Comparison of ENCODE assay signal across 22 cellular contexts in the genomic region with DNA sequence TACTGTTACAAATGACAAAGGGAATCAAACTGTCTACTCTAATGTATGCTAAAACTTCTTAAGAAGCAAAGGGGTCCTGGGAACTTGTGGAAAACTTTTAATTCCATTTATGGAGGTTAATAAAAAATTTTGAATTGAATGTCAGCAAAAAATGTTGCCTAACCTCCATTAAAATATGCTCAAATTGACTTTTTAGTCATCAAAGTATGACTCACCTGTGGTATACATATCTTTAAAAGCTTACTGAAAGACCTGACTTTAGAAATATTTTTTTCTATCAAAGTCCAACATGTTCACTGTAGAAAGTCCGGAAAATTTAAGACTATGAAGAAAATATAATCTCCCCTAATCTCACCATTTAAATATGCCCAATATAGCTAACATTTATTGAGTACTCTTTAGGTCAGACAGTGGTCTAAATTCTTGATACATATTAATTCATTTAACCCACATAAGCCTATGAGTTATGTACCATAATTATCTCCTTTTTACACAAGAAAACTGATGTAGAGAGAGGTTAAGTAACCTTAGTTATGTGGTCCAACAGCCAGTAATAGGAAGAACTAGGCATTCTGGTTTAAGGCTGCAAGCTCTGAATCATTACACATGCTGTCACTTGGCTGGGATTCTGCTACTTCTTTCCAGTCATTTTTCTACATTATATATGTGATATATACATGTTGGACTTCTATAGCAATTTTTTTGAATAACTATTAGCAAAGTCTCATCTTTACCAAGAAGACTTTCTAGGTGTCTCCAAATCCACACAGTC.
DNase-seq lines count a peak whose midpoint lies in the region; ATAC-seq and TF ChIP-seq lines count a peak whose summit lies in the region.
"Had no signal": no experiment of that assay in that cellular context is flagged by ENCODE, and none has a peak within 500 bp of the region (broad histone marks: within the 10 kb centered on the region; RNA-seq: fewer than 3 reads in every experiment).

No MANE protein-coding gene starts in this region.

- CTCF ChIA-PET in PC-9 (lab: Charles Lee): no interaction called here

- no TSS peak for BruUV-seq in PC-9 (replicated peaks; lab: Mats Ljungman, UMichigan)

- H3K27ac ChIP-seq in RWPE2 (ENCODE audit: poor library complexity, severe bottlenecking) (peak overlapping the region; percentile 65), esophagus muscularis mucosa (replicated peaks in 1 of 4) (peak overlapping the region; percentile 49 to 71 (median 64)), PC-9 (no peak overlapping the region)
- H3K27ac ChIP-seq: brain microvascular endothelial cell, KMS-11 had no signal

- TF ChIP-seq EP300 in esophagus muscularis mucosa (IDR thresholded peaks at IDR 0.05): no peak

- H3K4me2 ChIP-seq in PC-9: no peak overlapping the region
- H3K4me2 ChIP-seq: KMS-11 had no signal

- no peak overlapping the region for H3K4me3 Mint-ChIP-seq in mesothelial cell of epicardium
- H3K4me3 Mint-ChIP-seq: activated CD4-positive, alpha-beta T cell treated with anti-CD3 and anti-CD28 coated beads for 36 hours; activated naive CD8-positive, alpha-beta T cell; CD8-positive, alpha-beta T cell; nephron progenitor cell had no signal

- no peak overlapping the region for H2AFZ ChIP-seq in PC-9

- peaks cover 3% of the 10 kb centered on the region for H3K9me3 Mint-ChIP-seq in mesothelial cell of epicardium
- H3K9me3 Mint-ChIP-seq: CD8-positive, alpha-beta T cell had no signal

- H3K4me1 Mint-ChIP-seq in mesothelial cell of epicardium: peaks cover 28% of the 10 kb centered on the region
- H3K4me1 Mint-ChIP-seq: activated CD4-positive, alpha-beta T cell treated with anti-CD3 and anti-CD28 coated beads for 36 hours had no signal

- 97% methylated on average over 1 of the region's 1 CpG for whole genome bisulfite sequencing in esophagus muscularis mucosa

- H3K36me3 ChIP-seq in RWPE2 (ENCODE audit: low read depth): no peaks in the 10 kb centered on the region
- H3K36me3 ChIP-seq in esophagus muscularis mucosa: no peaks in the 10 kb centered on the region
- H3K36me3 ChIP-seq in PC-9 (ENCODE audit: low read depth): no peaks in the 10 kb centered on the region
- H3K36me3 ChIP-seq: brain microvascular endothelial cell, tibial artery had no signal

- no peaks in the 10 kb centered on the region for H3K27me3 ChIP-seq in RWPE2 (ENCODE audit: insufficient read depth, poor library complexity, severe bottlenecking)
- no peaks in the 10 kb centered on the region for H3K27me3 ChIP-seq in esophagus muscularis mucosa
- 0 out of 2 replicates have a peak, but pooled peaks cover 4% of the 10 kb centered on the region for H3K27me3 ChIP-seq in PC-9 (ENCODE audit: insufficient read depth, low read depth)
- H3K27me3 ChIP-seq: brain microvascular endothelial cell, tibial artery had no signal

- DNase-seq in EL (peak; percentile 33), RWPE2 (ENCODE audit: low spot score) (no peak), esophagus muscularis mucosa (ENCODE audit: extremely low spot score) (no peak), mesothelial cell of epicardium (ENCODE audit: low spot score in 2 of 2, unreplicated experiment in 2 of 2) (no peak), PC-9 (no peak), ACHN (no peak)
- DNase-seq in NK-92 treated with Interleukin-12 subunit alpha and Interleukin-12 subunit beta, amount 100 ng/mL, for 24 hours (lab: John Stamatoyannopoulos, UW): no peak
- no peak for DNase-seq in activated naive CD4-positive, alpha-beta T cell treated with Interleukin-2 at 50 U/mL for 16 hours
- DNase-seq: activated CD4-positive, alpha-beta T cell treated with anti-CD3 and anti-CD28 coated beads for 36 hours; brain microvascular endothelial cell; CD8-positive, alpha-beta T cell; cortex of kidney; NCI-H1048; nephron progenitor cell; posterior cingulate gyrus; stimulated activated CD4-positive, alpha-beta T cell treated with anti-CD3 and anti-CD28 coated beads, Interleukin-2, amount 100 ng/mL, for 24 hours; stimulated activated naive CD4-positive, alpha-beta T cell treated with Interleukin-2 at 50 U/mL for 16 hours; tibial artery had no signal

- H3K4me3 ChIP-seq in RWPE2 (ENCODE audit: severe bottlenecking) (no peak overlapping the region), esophagus muscularis mucosa (no peak overlapping the region), PC-9 (no peak overlapping the region)
- H3K4me3 ChIP-seq: tibial artery had no signal

- no peaks in the 10 kb centered on the region for H3K9me2 ChIP-seq in PC-9 (ENCODE audit: insufficient read depth)

- TF ChIP-seq CTCF in RWPE2 (IDR thresholded peaks at IDR 0.05; ENCODE audit: poor library complexity, severe bottlenecking) (no peak), esophagus muscularis mucosa (IDR thresholded peaks at IDR 0.05) (no peak), mesothelial cell of epicardium (IDR thresholded peaks at IDR 0.05; ENCODE audit: unreplicated experiment) (no peak), PC-9 (conservative IDR thresholded peaks at IDR 0.05) (no peak)

- no peaks in the 10 kb centered on the region for H3K27me3 Mint-ChIP-seq in mesothelial cell of epicardium (ENCODE audit: low read depth)

- no peaks in the 10 kb centered on the region for H3K9me3 ChIP-seq in RWPE2 (ENCODE audit: severe bottlenecking)
- H3K9me3 ChIP-seq in esophagus muscularis mucosa: no peaks in the 10 kb centered on the region
- no peaks in the 10 kb centered on the region for H3K9me3 ChIP-seq in PC-9 (ENCODE audit: insufficient read depth, low read depth)
- H3K9me3 ChIP-seq: tibial artery had no signal

- H3K4me1 ChIP-seq in RWPE2 (ENCODE audit: insufficient read depth, poor library complexity, severe bottlenecking) (peaks cover 19% of the 10 kb centered on the region), esophagus muscularis mucosa (peaks cover 48 to 90% (median 81%) of the 10 kb centered on the region in 4 donors), PC-9 (replicated peaks; ENCODE audit: insufficient read depth) (no peaks in the 10 kb centered on the region)

- H3K79me2 ChIP-seq in PC-9 (ENCODE audit: low read depth): no peaks in the 10 kb centered on the region

- peak; percentile 79 for ATAC-seq in RWPE2 (ENCODE audit: low read depth)
- ATAC-seq: activated CD4-positive, alpha-beta T cell treated with anti-CD3 and anti-CD28 coated beads for 36 hours; CD8-positive, alpha-beta T cell; HCT116; Right ventricle myocardium inferior had no signal

- in situ Hi-C loops in ACHN (cut with HindIII; ENCODE audit: low pct_ligation_motif_present, low pct_unique_long_range_greater_than_20kb, low sequenced_read_pairs): no loop called here

- no peaks in the 10 kb centered on the region for H3F3A ChIP-seq in PC-9 (ENCODE audit: insufficient read depth, low read depth)

- POLR2A ChIA-PET in PC-9 (lab: Charles Lee; ENCODE audit: unreplicated experiment): no interaction called here

- intact Hi-C loops in esophagus muscularis mucosa (cut with DNase I): no loop called here
- intact Hi-C loops in PC-9 (cut with micrococcal nuclease; ENCODE audit: unreplicated experiment): no loop called here

- no peaks in the 10 kb centered on the region for H4K20me1 ChIP-seq in PC-9 (ENCODE audit: insufficient read depth)

- H3K36me3 Mint-ChIP-seq in mesothelial cell of epicardium: no peaks in the 10 kb centered on the region
- H3K36me3 Mint-ChIP-seq: activated naive CD8-positive, alpha-beta T cell; CD8-positive, alpha-beta T cell had no signal

- H3K27ac Mint-ChIP-seq in mesothelial cell of epicardium: peak overlapping the region; percentile 30
- H3K27ac Mint-ChIP-seq: activated CD4-positive, alpha-beta T cell treated with anti-CD3 and anti-CD28 coated beads for 36 hours; activated naive CD8-positive, alpha-beta T cell; CD8-positive, alpha-beta T cell had no signal

- TF ChIP-seq POLR2A in esophagus muscularis mucosa (IDR thresholded peaks at IDR 0.05; ENCODE audit: low read depth): no peak
